ENCODE assay signal across 2 cellular contexts in genomic region chr7:34331102-34331501, GRCh38.
TF ChIP-seq lines count a peak whose summit lies in the region.

No MANE protein-coding gene starts in this region.

TF ChIP-seq in GM23338, 12 proteins besides CTCF, POLR2A, EP300 and RAD21:
- TF ChIP-seq REST (IDR thresholded peaks at IDR 0.05; ENCODE audit: unreplicated experiment) (no peak), POLR2AphosphoS5 (IDR thresholded peaks at IDR 0.05; ENCODE audit: low read depth) (no peak), EZH2phosphoT487 (IDR thresholded peaks at IDR 0.05; ENCODE audit: unreplicated experiment) (no peak), ZNF114 (CRISPR knock-in tag; IDR thresholded peaks at IDR 0.05) (no peak), NANOG (IDR thresholded peaks at IDR 0.05; ENCODE audit: borderline replicate concordance) (no peak), ZNF331 (CRISPR knock-in tag; IDR thresholded peaks at IDR 0.05; ENCODE audit: low read depth) (no peak), CREB1 (CRISPR knock-in tag; IDR thresholded peaks at IDR 0.05; ENCODE audit: low read depth) (no peak), STAT1 (IDR thresholded peaks at IDR 0.05; ENCODE audit: unreplicated experiment) (no peak), JUNB (IDR thresholded peaks at IDR 0.05; ENCODE audit: unreplicated experiment) (no peak)
- TF ChIP-seq, protein P1, sequence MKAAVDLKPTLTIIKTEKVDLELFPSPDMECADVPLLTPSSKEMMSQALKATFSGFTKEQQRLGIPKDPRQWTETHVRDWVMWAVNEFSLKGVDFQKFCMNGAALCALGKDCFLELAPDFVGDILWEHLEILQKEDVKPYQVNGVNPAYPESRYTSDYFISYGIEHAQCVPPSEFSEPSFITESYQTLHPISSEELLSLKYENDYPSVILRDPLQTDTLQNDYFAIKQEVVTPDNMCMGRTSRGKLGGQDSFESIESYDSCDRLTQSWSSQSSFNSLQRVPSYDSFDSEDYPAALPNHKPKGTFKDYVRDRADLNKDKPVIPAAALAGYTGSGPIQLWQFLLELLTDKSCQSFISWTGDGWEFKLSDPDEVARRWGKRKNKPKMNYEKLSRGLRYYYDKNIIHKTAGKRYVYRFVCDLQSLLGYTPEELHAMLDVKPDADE (IDR thresholded peaks at IDR 0.05): no peak

TF ChIP-seq in WTC11, 78 proteins besides CTCF, POLR2A, EP300 and RAD21 (continued from another document):
- TF ChIP-seq, protein P2, sequence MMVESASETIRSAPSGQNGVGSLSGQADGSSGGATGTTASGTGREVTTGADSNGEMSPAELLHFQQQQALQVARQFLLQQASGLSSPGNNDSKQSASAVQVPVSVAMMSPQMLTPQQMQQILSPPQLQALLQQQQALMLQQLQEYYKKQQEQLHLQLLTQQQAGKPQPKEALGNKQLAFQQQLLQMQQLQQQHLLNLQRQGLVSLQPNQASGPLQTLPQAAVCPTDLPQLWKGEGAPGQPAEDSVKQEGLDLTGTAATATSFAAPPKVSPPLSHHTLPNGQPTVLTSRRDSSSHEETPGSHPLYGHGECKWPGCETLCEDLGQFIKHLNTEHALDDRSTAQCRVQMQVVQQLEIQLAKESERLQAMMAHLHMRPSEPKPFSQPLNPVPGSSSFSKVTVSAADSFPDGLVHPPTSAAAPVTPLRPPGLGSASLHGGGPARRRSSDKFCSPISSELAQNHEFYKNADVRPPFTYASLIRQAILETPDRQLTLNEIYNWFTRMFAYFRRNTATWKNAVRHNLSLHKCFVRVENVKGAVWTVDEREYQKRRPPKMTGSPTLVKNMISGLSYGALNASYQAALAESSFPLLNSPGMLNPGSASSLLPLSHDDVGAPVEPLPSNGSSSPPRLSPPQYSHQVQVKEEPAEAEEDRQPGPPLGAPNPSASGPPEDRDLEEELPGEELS (CRISPR knock-in tag; IDR thresholded peaks at IDR 0.05): no peak
- TF ChIP-seq ZSCAN18 (CRISPR knock-in tag; IDR thresholded peaks at IDR 0.05) (no peak), CDX4 (CRISPR knock-in tag; IDR thresholded peaks at IDR 0.05; ENCODE audit: borderline replicate concordance) (no peak), IRF2 (CRISPR knock-in tag; IDR thresholded peaks at IDR 0.05; ENCODE audit: borderline replicate concordance, low read depth) (no peak), GRHL2 (CRISPR knock-in tag; IDR thresholded peaks at IDR 0.05; ENCODE audit: insufficient replicate concordance, severe bottlenecking) (no peak), ZNF263 (CRISPR knock-in tag; IDR thresholded peaks at IDR 0.05; ENCODE audit: low read depth) (no peak), TEAD1 (CRISPR knock-in tag; IDR thresholded peaks at IDR 0.05) (no peak), PRRX2 (CRISPR knock-in tag; IDR thresholded peaks at IDR 0.05) (no peak), FOXJ3 (CRISPR knock-in tag; IDR thresholded peaks at IDR 0.05; ENCODE audit: borderline replicate concordance) (no peak), ETV6 (CRISPR knock-in tag; IDR thresholded peaks at IDR 0.05) (no peak)
TF ChIP-seq in WTC11: peak in this region for 0.
